In the genomic region with DNA sequence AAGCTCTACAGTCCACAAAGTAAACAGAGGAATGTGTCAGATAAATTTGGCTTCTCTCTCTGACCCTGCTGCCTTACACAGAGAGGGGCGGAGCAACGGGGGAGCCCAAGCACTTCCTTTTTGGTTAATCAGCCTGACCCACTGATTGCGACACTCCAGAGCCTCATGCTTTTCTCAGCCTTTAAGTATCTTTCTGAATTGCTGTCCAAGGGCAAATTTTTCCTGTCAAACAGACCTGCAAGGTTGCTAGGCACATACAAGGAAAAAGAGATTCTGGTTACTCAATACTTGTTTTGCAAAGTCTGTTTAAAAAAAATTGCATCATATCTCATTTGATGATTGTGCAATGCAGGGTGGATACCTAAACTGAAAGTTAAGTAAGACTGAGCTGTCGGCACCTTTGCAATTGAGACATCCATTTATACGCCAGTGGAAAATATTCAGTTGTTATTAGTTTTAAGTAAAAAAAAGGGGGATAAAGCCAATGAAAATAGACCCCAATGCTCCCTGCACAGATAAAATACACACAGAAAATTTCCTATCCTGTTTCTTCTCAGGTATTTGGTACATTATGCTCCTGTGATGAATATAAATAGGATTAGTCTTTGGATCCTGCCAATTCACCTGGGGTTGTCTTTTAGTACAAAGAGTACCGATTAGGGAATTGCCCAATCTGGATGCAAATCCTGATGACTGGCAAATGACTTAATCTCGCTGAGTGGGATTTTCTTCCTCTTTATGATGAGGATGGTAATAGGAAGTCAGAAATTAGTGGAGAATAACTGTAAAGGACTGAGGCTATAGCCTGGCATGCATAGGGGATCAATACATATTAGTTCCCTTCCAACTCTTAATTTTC, we compare ENCODE assay signal across 8 cellular contexts.
A peak's percentile ranks its signal among the peaks of the same experiment; 100 is the strongest.
DNase-seq lines count a peak whose midpoint lies in the region; ATAC-seq and TF ChIP-seq lines count a peak whose summit lies in the region.

No MANE protein-coding gene starts in this region.

- peaks cover 14% of the 10 kb centered on the region for H3F3A ChIP-seq in GM23248 (ENCODE audit: insufficient read depth)

- H3K4me2 ChIP-seq in GM23248 (ENCODE audit: unreplicated experiment) (peak overlapping the region; percentile 69), Karpas-422 (ENCODE audit: low read depth, low read length, poor library complexity, severe bottlenecking) (peak overlapping the region; percentile 50)

- peak overlapping the region; percentile 41 for H3K27ac ChIP-seq in GM23248
- H3K27ac ChIP-seq in Karpas-422 (ENCODE audit: low read length): no peak overlapping the region
- peak overlapping the region; percentile 46 to 90 for H3K27ac ChIP-seq in lung (ENCODE audit: low read depth in 1 of 2, low read length in 1 of 2)

- no peak overlapping the region; the same call in 1 of the 2 replicates for H3K9ac ChIP-seq in GM23248
- peak overlapping the region; percentile 18 for H3K9ac ChIP-seq in Karpas-422 (ENCODE audit: low read length)

- H2AFZ ChIP-seq in GM23248: 0 out of 2 replicates have a peak overlapping the region, but pooled peaks have one; percentile 1
- peak overlapping the region; percentile 85; the same call in 1 of the 2 replicates for H2AFZ ChIP-seq in Karpas-422 (ENCODE audit: low read length)

- 14 to 15% methylated on average over 7 of the region's 7 CpGs for WGBS in GM23248 (ENCODE audit: low coverage in 1 of 2, low lambda C conversion rate in 2 of 2, missing lambda C conversion rate in 2 of 2), 2 experiments
- 10% methylated on average over 7 of the region's 7 CpGs for WGBS in lung, 2 donors

- H3K36me3 ChIP-seq in GM23248 (ENCODE audit: low read depth) (no peaks in the 10 kb centered on the region), Karpas-422 (ENCODE audit: insufficient read depth, low read length) (no peaks in the 10 kb centered on the region), lung (ENCODE audit: control insufficient read depth in 2 of 2, insufficient read depth in 2 of 2, low read length in 2 of 2) (no peaks in the 10 kb centered on the region)

- peak overlapping the region; percentile 83 for H3K4me3 Mint-ChIP-seq in activated B cell treated with CpG ODN at 0.5 μM for 24 hours

- H3K9me3 ChIP-seq in GM23248 (ENCODE audit: low read depth) (no peaks in the 10 kb centered on the region), Karpas-422 (ENCODE audit: low read length) (no peaks in the 10 kb centered on the region), lung (ENCODE audit: control insufficient read depth in 2 of 2, insufficient read depth in 1 of 2, low read length in 1 of 2) (no peaks in the 10 kb centered on the region)

- peak; percentile 2 for DNase-seq in G401 (ENCODE audit: low spot score)
- peak; percentile 99 for DNase-seq in GM23248
- DNase-seq in Karpas-422: peak; percentile 82
- DNase-seq in activated B cell treated with CpG ODN at 0.5 μM for 24 hours: peak; percentile 21
- peak; percentile 1 for DNase-seq in cerebellum (ENCODE audit: low spot score)
- peak; percentile 93 for DNase-seq in lung (ENCODE audit: low spot score)
- peak; percentile 35 to 53 for DNase-seq in stimulated activated CD8-positive, alpha-beta memory T cell treated with anti-CD3 and anti-CD28 coated beads, Interleukin-15, amount 100 ng/mL, for 4 hours (ENCODE audit: low read depth in 2 of 2)
- no peak for DNase-seq in NCI-H1105 treated with DMSO at 0.1 percent for 48 hours (lab: John Stamatoyannopoulos, UW)

- in situ Hi-C loops in G401 (cut with HindIII; ENCODE audit: low sequenced_read_pairs) (no loop called here), GM23248 (cut with MboI) (no loop called here)

- H3K4me1 ChIP-seq in GM23248 (ENCODE audit: insufficient read depth): peaks cover 16% of the 10 kb centered on the region
- peaks cover 13% of the 10 kb centered on the region for H3K4me1 ChIP-seq in Karpas-422 (ENCODE audit: low read length)
- H3K4me1 ChIP-seq in lung (ENCODE audit: control insufficient read depth in 2 of 2, insufficient read depth in 2 of 2, low read length in 2 of 2): peaks cover 2 to 11% of the 10 kb centered on the region in 2 donors

- H4K20me1 ChIP-seq in GM23248 (ENCODE audit: insufficient read depth) (no peaks in the 10 kb centered on the region), Karpas-422 (ENCODE audit: insufficient read depth, low read depth, low read length) (no peaks in the 10 kb centered on the region)

- H3K36me3 Mint-ChIP-seq in activated B cell treated with CpG ODN at 0.5 μM for 24 hours (ENCODE audit: low read depth): no peaks in the 10 kb centered on the region

- intact Hi-C loops in activated B cell treated with CpG ODN at 0.5 μM for 24 hours (cut with micrococcal nuclease): loop anchor here (1.0 kb wide), 1 partner anchor 260 kb away; the partner anchor contains the start of gene TRIB2

- no peaks in the 10 kb centered on the region for H3K79me2 ChIP-seq in GM23248 (ENCODE audit: insufficient read depth)
- H3K79me2 ChIP-seq in Karpas-422 (ENCODE audit: low read length): no peaks in the 10 kb centered on the region

- H3K4me1 Mint-ChIP-seq in activated B cell treated with CpG ODN at 0.5 μM for 24 hours: peaks cover 25% of the 10 kb centered on the region

- TF ChIP-seq CTCF in activated B cell treated with CpG ODN at 0.5 μM for 24 hours (IDR thresholded peaks at IDR 0.05) (no peak), lung (IDR thresholded peaks at IDR 0.05; ENCODE audit: control extremely low read depth, extremely low read depth) (no peak)

- H3K9me2 ChIP-seq in GM23248 (ENCODE audit: insufficient read depth) (no peaks in the 10 kb centered on the region), Karpas-422 (replicated peaks; ENCODE audit: insufficient read depth, low read length) (no peaks in the 10 kb centered on the region)

- POLR2A ChIA-PET in activated B cell treated with CpG ODN at 0.5 μM for 24 hours (lab: Charles Lee): no interaction called here

- H3K27me3 Mint-ChIP-seq in activated B cell treated with CpG ODN at 0.5 μM for 24 hours: no peaks in the 10 kb centered on the region

- no peaks in the 10 kb centered on the region for H3K9me3 Mint-ChIP-seq in activated B cell treated with CpG ODN at 0.5 μM for 24 hours

- CTCF ChIA-PET in activated B cell treated with CpG ODN at 0.5 μM for 24 hours (lab: Charles Lee): interaction anchor here (0.8 kb wide), 1 partner anchor 260 kb away, joined by 4 read pairs; the partner anchor contains the start of gene TRIB2

- H3K27ac Mint-ChIP-seq in activated B cell treated with CpG ODN at 0.5 μM for 24 hours: peak overlapping the region; percentile 86

- peak overlapping the region; percentile 44 for H3K4me3 ChIP-seq in GM23248
- H3K4me3 ChIP-seq in Karpas-422 (ENCODE audit: low read length): peak overlapping the region; percentile 25
- H3K4me3 ChIP-seq in lung: no peak overlapping the region

- no peaks in the 10 kb centered on the region for H3K27me3 ChIP-seq in GM23248 (replicated peaks; ENCODE audit: insufficient read depth)
- H3K27me3 ChIP-seq in Karpas-422 (ENCODE audit: low read length): no peaks in the 10 kb centered on the region
- H3K27me3 ChIP-seq in lung (ENCODE audit: control insufficient read depth, insufficient read depth): no peaks in the 10 kb centered on the region

- ATAC-seq in activated B cell treated with CpG ODN at 0.5 μM for 24 hours (ENCODE audit: low read depth): peak; percentile 93
- ATAC-seq in lung (ENCODE audit: insufficient read depth, low FRiP score): peak; percentile 89
